In genomic region chr3:170256597-170256996, GRCh38 we compare ENCODE assay signal across 9 cellular contexts.
"Had no signal": no experiment of that assay in that cellular context is flagged by ENCODE, and none has a peak within 500 bp of the region (broad histone marks: within the 10 kb centered on the region; RNA-seq: fewer than 3 reads in every experiment).

No MANE protein-coding gene starts in this region.

- H3K27ac Mint-ChIP-seq: activated CD4-positive, alpha-beta T cell treated with anti-CD3 and anti-CD28 coated beads, Interleukin-2, amount 10 ng/mL, durations not matched to agents 7 days and 5 days had no signal

- H3K27me3 ChIP-seq: ascending aorta, dorsolateral prefrontal cortex had no signal

- H3K4me1 Mint-ChIP-seq: neural crest cell had no signal

- H3K4me3 Mint-ChIP-seq: activated CD4-positive, alpha-beta T cell treated with anti-CD3 and anti-CD28 coated beads, Interleukin-2, amount 10 ng/mL, durations not matched to agents 7 days and 5 days; neural crest cell had no signal

- DNase-seq: activated CD4-positive, alpha-beta T cell treated with anti-CD3 and anti-CD28 coated beads, Interleukin-2, amount 10 ng/mL, durations not matched to agents 7 days and 5 days; dorsolateral prefrontal cortex; stimulated activated CD4-positive, alpha-beta T cell treated with anti-CD3 and anti-CD28 coated beads, Interleukin-12 subunit alpha, Interleukin-12 subunit beta, amount 100 ng/mL, for 4 hours; T-helper 1 cell had no signal

- H3K27ac ChIP-seq: ascending aorta, dorsolateral prefrontal cortex, VCaP had no signal

- H3K4me1 ChIP-seq: ascending aorta had no signal

- FAIRE-seq: urothelium cell line had no signal

- H3K27me3 Mint-ChIP-seq: activated CD4-positive, alpha-beta T cell treated with anti-CD3 and anti-CD28 coated beads, Interleukin-2, amount 10 ng/mL, durations not matched to agents 7 days and 5 days had no signal

- H3K4me3 ChIP-seq: ascending aorta, dorsolateral prefrontal cortex had no signal

- ATAC-seq: sciatic nerve had no signal
